In the genomic region with DNA sequence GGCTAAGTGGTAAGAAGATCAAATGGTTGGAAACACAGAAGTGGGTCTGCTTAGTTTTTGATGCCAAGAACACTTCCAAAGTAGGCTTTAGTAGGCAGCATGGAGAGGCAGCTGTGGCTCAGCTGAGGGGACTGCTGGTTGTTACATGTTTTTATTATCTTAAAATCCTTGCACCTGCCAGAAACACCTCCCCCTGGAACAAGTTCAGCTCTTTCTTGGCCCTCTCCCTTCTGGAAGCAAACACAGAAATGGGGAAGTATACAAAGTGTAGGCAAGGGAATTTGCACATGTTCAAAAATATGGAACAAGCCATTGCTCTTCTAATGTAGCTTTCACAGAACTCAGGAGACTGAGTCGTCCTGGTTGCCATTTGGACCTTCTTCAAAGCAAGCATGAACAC, we compare ENCODE assay signal across 19 cellular contexts.
A peak's percentile ranks its signal among the peaks of the same experiment; 100 is the strongest.
DNase-seq lines count a peak whose midpoint lies in the region; FAIRE-seq and TF ChIP-seq lines count a peak whose summit lies in the region.
"Had no signal": no experiment of that assay in that cellular context is flagged by ENCODE, and none has a peak within 500 bp of the region (broad histone marks: within the 10 kb centered on the region; RNA-seq: fewer than 3 reads in every experiment).

No MANE protein-coding gene starts in this region.

- H3K4me1 Mint-ChIP-seq in neural progenitor cell = peaks cover 4% of the 10 kb centered on the region
- H3K4me1 Mint-ChIP-seq: IgD-negative memory B cell had no signal

- WGBS in small intestine, 3 donors = 25 to 58% (median 28%) methylated on average over 1 of the region's 1 CpG

- no peaks in the 10 kb centered on the region for H3K36me3 Mint-ChIP-seq in neural progenitor cell
- H3K36me3 Mint-ChIP-seq: CD4-positive, alpha-beta memory T cell; IgD-negative memory B cell had no signal

- H3K27ac ChIP-seq in neural progenitor cell (no peak overlapping the region), small intestine (ENCODE audit: low read depth in 1 of 2, low read length in 1 of 2) (no peak overlapping the region)
- H3K27ac ChIP-seq: BLaER1 treated with 17β-estradiol and CSF1 and Interleukin-3, amounts not matched to agents 10 nM and 100 nM; Peyer's patch had no signal

- peaks cover 4% of the 10 kb centered on the region for H3K27me3 Mint-ChIP-seq in neural progenitor cell (ENCODE audit: insufficient read depth, low read depth)
- H3K27me3 Mint-ChIP-seq: CD4-positive, alpha-beta memory T cell; IgD-negative memory B cell had no signal

- no peaks in the 10 kb centered on the region for H3K36me3 ChIP-seq in neural progenitor cell
- H3K36me3 ChIP-seq in small intestine (ENCODE audit: control insufficient read depth in 2 of 2, insufficient read depth in 2 of 2, low read length in 2 of 2) = no peaks in the 10 kb centered on the region
- no peaks in the 10 kb centered on the region for H3K36me3 ChIP-seq in BE2C
- H3K36me3 ChIP-seq: BLaER1 treated with 17β-estradiol and CSF1 and Interleukin-3, amounts not matched to agents 10 nM and 100 nM; Peyer's patch had no signal

- H3K4me3 Mint-ChIP-seq in neural progenitor cell = no peak overlapping the region
- H3K4me3 Mint-ChIP-seq: CD4-positive, alpha-beta memory T cell; IgD-negative memory B cell had no signal

- no peaks in the 10 kb centered on the region for H3K27me3 ChIP-seq in neural progenitor cell
- H3K27me3 ChIP-seq in small intestine (ENCODE audit: control insufficient read depth in 2 of 2, insufficient read depth in 2 of 2, low read length in 2 of 2) = no peaks in the 10 kb centered on the region
- no peaks in the 10 kb centered on the region for H3K27me3 ChIP-seq in BE2C
- H3K27me3 ChIP-seq: BLaER1 treated with 17β-estradiol and CSF1 and Interleukin-3, amounts not matched to agents 10 nM and 100 nM; Peyer's patch had no signal

- H4K20me1 ChIP-seq in neural progenitor cell (ENCODE audit: low read depth) = no peaks in the 10 kb centered on the region
- H4K20me1 ChIP-seq: BLaER1 treated with 17β-estradiol and CSF1 and Interleukin-3, amounts not matched to agents 10 nM and 100 nM had no signal

- FAIRE-seq in small intestine (lab: Jason Lieb, UNC) = no peak
- FAIRE-seq: GM12878, H54 had no signal

- H3K9ac ChIP-seq in neural progenitor cell = no peak overlapping the region
- H3K9ac ChIP-seq: BLaER1 treated with 17β-estradiol and CSF1 and Interleukin-3, amounts not matched to agents 10 nM and 100 nM had no signal

- TF ChIP-seq CTCF in LNCaP clone FGC (IDR thresholded peaks at IDR 0.05; ENCODE audit: control insufficient read depth, extremely low read depth, insufficient read depth) = no peak
- TF ChIP-seq CTCF in neural progenitor cell (IDR thresholded peaks at IDR 0.05) = no peak
- TF ChIP-seq CTCF in BE2C (IDR thresholded peaks at IDR 0.05; ENCODE audit: low read depth, low read length) = no peak

- H2AFZ ChIP-seq in neural progenitor cell (replicated peaks) = no peak overlapping the region

- H3K4me2 ChIP-seq in neural progenitor cell = peak overlapping the region; percentile 1

- H3K4me3 ChIP-seq in LNCaP clone FGC (ENCODE audit: low read depth, low read length) (no peak overlapping the region), neural progenitor cell (no peak overlapping the region), small intestine (ENCODE audit: low read depth in 1 of 2, low read length in 2 of 2) (no peak overlapping the region), BE2C (ENCODE audit: low read depth, low read length) (no peak overlapping the region)
- H3K4me3 ChIP-seq: BLaER1 treated with 17β-estradiol and CSF1 and Interleukin-3, amounts not matched to agents 10 nM and 100 nM; GM12878; Peyer's patch had no signal

- no peak overlapping the region for H3K27ac Mint-ChIP-seq in neural progenitor cell
- H3K27ac Mint-ChIP-seq: CD4-positive, alpha-beta memory T cell; IgD-negative memory B cell had no signal

- DNase-seq in DMS79 (lab: John Stamatoyannopoulos, UW) = peak; percentile 86
- DNase-seq in LNCaP clone FGC (ENCODE audit: low read depth) = peak; percentile 6
- peak; percentile 42 for DNase-seq in NCI-H446 treated with DMSO at 0.1 percent for 48 hours (lab: John Stamatoyannopoulos, UW)
- DNase-seq in neural progenitor cell (ENCODE audit: low spot score) = peak; percentile 17
- DNase-seq in small intestine = no peak
- DNase-seq in BE2C = no peak
- DNase-seq in DMS53 treated with DMSO at 0.1 percent for 48 hours (lab: John Stamatoyannopoulos, UW; ENCODE audit: unreplicated experiment) = no peak
- DNase-seq: Calu3; CD4-positive, alpha-beta memory T cell; DND-41; Karpas-422; NCI-H1436 treated with DMSO at 0.1 percent for 48 hours; NCI-H1930; NCI-H2171 treated with DMSO at 0.1 percent for 48 hours; Peyer's patch had no signal

- H3K79me2 ChIP-seq in neural progenitor cell (ENCODE audit: low read depth) = no peaks in the 10 kb centered on the region

- no peaks in the 10 kb centered on the region for H3F3A ChIP-seq in neural progenitor cell (ENCODE audit: low read depth)

- no peaks in the 10 kb centered on the region for H3K9me3 ChIP-seq in neural progenitor cell (ENCODE audit: low read depth)
- H3K9me3 ChIP-seq in small intestine (ENCODE audit: control insufficient read depth, low read depth) = no peaks in the 10 kb centered on the region
- no peaks in the 10 kb centered on the region for H3K9me3 ChIP-seq in BE2C
- H3K9me3 ChIP-seq: Peyer's patch had no signal

- no peaks in the 10 kb centered on the region for H3K9me3 Mint-ChIP-seq in neural progenitor cell

- H3K4me1 ChIP-seq in neural progenitor cell (peaks cover 10% of the 10 kb centered on the region), small intestine (ENCODE audit: control insufficient read depth in 2 of 2, insufficient read depth in 1 of 2, low read depth in 1 of 2, low read length in 1 of 2) (no peaks in the 10 kb centered on the region), BE2C (no peaks in the 10 kb centered on the region)
- H3K4me1 ChIP-seq: Peyer's patch had no signal

Comparison
In these comparisons a context has a peak if more than half of its experiments do, and no peak if none do; other contexts are left out.
1. DNase-seq: peak in DMS79 (single experiment), LNCaP clone FGC (single experiment), NCI-H446 treated with DMSO at 0.1 percent for 48 hours (single experiment) and neural progenitor cell (single experiment); none in small intestine (single experiment), BE2C (single experiment) and DMS53 treated with DMSO at 0.1 percent for 48 hours (single experiment).